13 cellular contexts compared by ENCODE assay signal in the genomic region with DNA sequence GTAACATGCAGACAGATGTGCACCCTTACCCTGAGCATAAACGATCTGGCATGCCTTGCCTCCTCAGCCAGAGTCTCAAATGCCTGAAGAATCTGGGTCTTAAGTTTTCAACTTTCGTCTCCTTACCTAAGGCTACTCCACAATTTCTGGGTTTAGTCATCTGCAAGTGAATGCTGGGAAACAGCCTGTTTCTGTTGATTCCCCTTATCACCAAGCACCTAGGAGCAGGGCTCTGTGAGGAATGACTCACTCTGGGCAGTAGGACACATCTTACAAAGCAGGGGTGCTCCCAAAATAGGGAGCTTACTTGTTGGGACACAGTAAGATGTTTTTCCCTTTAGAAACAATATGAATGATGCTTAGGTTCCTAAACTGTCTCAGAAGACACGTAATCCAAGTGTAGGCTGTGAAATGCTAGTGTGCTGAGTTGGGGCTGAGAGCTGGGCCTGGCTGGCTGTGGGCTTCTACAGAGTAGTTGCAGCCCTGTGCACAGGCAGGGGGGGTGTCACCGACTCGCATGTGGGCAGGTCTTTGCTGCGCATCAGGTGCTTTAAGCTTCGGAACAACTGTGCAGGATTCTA. TPM values are rescaled to one million over a fixed set of nuclear protein-coding genes. Genes with fewer than 3 reads are reported as not detected.
DNase-seq lines count a peak whose midpoint lies in the region; ATAC-seq, FAIRE-seq and TF ChIP-seq lines count a peak whose summit lies in the region.
"Had no signal": no experiment of that assay in that cellular context is flagged by ENCODE, and none has a peak within 500 bp of the region (broad histone marks: within the 10 kb centered on the region; RNA-seq: fewer than 3 reads in every experiment).

No MANE protein-coding gene starts in this region.

- POLR2A ChIA-PET in PC-9 (lab: Charles Lee; ENCODE audit: unreplicated experiment) (interaction anchor here (0.9 to 2.0 kb wide), 4 partner anchors 22 to 70 kb away, joined by 9 to 14 read pairs (median 11); a partner anchor contains a TSS), endothelial cell of umbilical vein (lab: Charles Lee) (no interaction called here)

- no peak overlapping the region for H3K4me3 Mint-ChIP-seq in memory B cell
- H3K4me3 Mint-ChIP-seq: immature natural killer cell had no signal

- no peaks in the 10 kb centered on the region for H3K9me2 ChIP-seq in PC-9 (ENCODE audit: insufficient read depth)

- H3K4me1 Mint-ChIP-seq in memory B cell, result peaks cover 50% of the 10 kb centered on the region

- peaks cover 11% of the 10 kb centered on the region for H3K36me3 Mint-ChIP-seq in memory B cell

- H3K27me3 Mint-ChIP-seq in memory B cell, result no peaks in the 10 kb centered on the region

- peaks cover 8 to 71% (median 37%) of the 10 kb centered on the region in 11 experiments; a peak in 19 of 22 replicates for H3K36me3 ChIP-seq in BLaER1 treated with 17β-estradiol and CSF1 and Interleukin-3, amounts not matched to agents 10 nM and 100 nM
- H3K36me3 ChIP-seq in PC-9 (ENCODE audit: low read depth) (0 out of 2 replicates have a peak, but pooled peaks cover 5% of the 10 kb centered on the region), endothelial cell of umbilical vein (ENCODE audit: control insufficient read depth in 2 of 2, extremely low read depth in 1 of 2, insufficient read depth in 2 of 2, low read length in 2 of 2) (no peaks in the 10 kb centered on the region), kidney (ENCODE audit: control insufficient read depth in 1 of 2, insufficient read depth in 2 of 2, low read length in 2 of 2) (peaks cover 0 to 4% of the 10 kb centered on the region in 2 donors)

- H3K9me1 ChIP-seq in endothelial cell of umbilical vein (replicated peaks; ENCODE audit: control insufficient read depth, extremely low read depth, insufficient read depth, low read length), result no peaks in the 10 kb centered on the region

- CTCF ChIA-PET in PC-9 (lab: Charles Lee) (interaction anchor here (0.5 to 3.5 kb wide), 10 partner anchors 8 to 333 kb away, joined by 3 to 31 read pairs (median 4); a partner anchor contains a TSS), endothelial cell of umbilical vein (lab: Charles Lee) (interaction anchor here (0.6 to 5.4 kb wide), 20 partner anchors 13 to 419 kb away, joined by 3 to 64 read pairs (median 5); a partner anchor contains a TSS)

- peaks cover 31 to 98% (median 59%) of the 10 kb centered on the region in 11 experiments; a peak in 20 of 22 replicates for H4K20me1 ChIP-seq in BLaER1 treated with 17β-estradiol and CSF1 and Interleukin-3, amounts not matched to agents 10 nM and 100 nM
- no peaks in the 10 kb centered on the region for H4K20me1 ChIP-seq in PC-9 (ENCODE audit: insufficient read depth)
- no peaks in the 10 kb centered on the region for H4K20me1 ChIP-seq in endothelial cell of umbilical vein (replicated peaks; ENCODE audit: control insufficient read depth, extremely low read depth, insufficient read depth, low read length)

- no peak for TF ChIP-seq POLR2A in endothelial cell of umbilical vein (IDR thresholded peaks at IDR 0.05; ENCODE audit: low read depth, low read length)

- TF ChIP-seq CTCF in PC-9 (conservative IDR thresholded peaks at IDR 0.05) (no peak), endothelial cell of umbilical vein (IDR thresholded peaks at IDR 0.05; ENCODE audit: extremely low read depth in 1 of 2, insufficient read depth in 1 of 2, low read depth in 1 of 2, low read length in 2 of 2) (no peak), kidney (IDR thresholded peaks at IDR 0.05; ENCODE audit: borderline replicate concordance, extremely low read depth, insufficient read depth) (no peak)

- H2AFZ ChIP-seq in PC-9 (no peak overlapping the region), endothelial cell of umbilical vein (ENCODE audit: low read depth, low read length) (no peak overlapping the region)

- peak; percentile 68 to 99 for DNase-seq in PC-9
- peak; percentile 44 for DNase-seq in endothelial cell of umbilical vein (ENCODE audit: low read depth, low spot score)
- DNase-seq in memory B cell (ENCODE audit: low spot score in 2 of 2), result no peak
- DNase-seq in kidney, result no peak
- DNase-seq in stimulated activated CD4-positive, alpha-beta T cell treated with anti-CD3 and anti-CD28 coated beads, Interleukin-12 subunit alpha, Interleukin-12 subunit beta, amount 100 ng/mL, for 4 hours, result no peak
- no peak for DNase-seq in activated gamma-delta T cell (lab: John Stamatoyannopoulos, UW)
- DNase-seq in GF-D8 (lab: John Stamatoyannopoulos, UW), result no peak
- DNase-seq: activated CD4-positive, CD25-positive, alpha-beta regulatory T cell; activated effector memory CD4-positive, alpha-beta T cell treated with Interleukin-2 at 50 U/mL for 16 hours; C1 segment of cervical spinal cord; immature natural killer cell; NCI-H1417 had no signal

- BruUV-seq in PC-9 (replicated peaks; lab: Mats Ljungman, UMichigan), result no TSS peak
- BruUV-seq in endothelial cell of umbilical vein (replicated peaks; lab: Mats Ljungman, UMichigan), result no TSS peak

- H3K27me3 ChIP-seq in BLaER1 treated with 17β-estradiol and CSF1 and Interleukin-3, amounts not matched to agents 10 nM and 100 nM, result no peaks in the 10 kb centered on the region
- H3K27me3 ChIP-seq in PC-9 (ENCODE audit: insufficient read depth, low read depth) (no peaks in the 10 kb centered on the region), endothelial cell of umbilical vein (ENCODE audit: control insufficient read depth in 2 of 2, insufficient read depth in 2 of 2, low read length in 2 of 2) (no peaks in the 10 kb centered on the region)

- H3K79me2 ChIP-seq in PC-9 (ENCODE audit: low read depth) (peaks cover 65% of the 10 kb centered on the region), endothelial cell of umbilical vein (ENCODE audit: control insufficient read depth, insufficient read depth, low read length) (peaks cover 39% of the 10 kb centered on the region)

- dilution Hi-C loops in endothelial cell of umbilical vein (cut with MboI; ENCODE audit: extremely low pct_ligation_motif_present, low sequenced_read_pairs), result no loop called here

- peak overlapping the region; percentile 71 to 88 (median 79); a peak in 21 of 22 replicates for H3K4me2 ChIP-seq in BLaER1 treated with 17β-estradiol and CSF1 and Interleukin-3, amounts not matched to agents 10 nM and 100 nM
- H3K4me2 ChIP-seq in PC-9 (peak overlapping the region; percentile 80), endothelial cell of umbilical vein (ENCODE audit: insufficient read depth, low read length) (no peak overlapping the region)

- peaks cover 69% of the 10 kb centered on the region for H3F3A ChIP-seq in PC-9 (ENCODE audit: insufficient read depth, low read depth)

- no peak overlapping the region for H3K9ac ChIP-seq in BLaER1 treated with 17β-estradiol and CSF1 and Interleukin-3, amounts not matched to agents 10 nM and 100 nM
- peak overlapping the region; percentile 29 for H3K9ac ChIP-seq in endothelial cell of umbilical vein (replicated peaks; ENCODE audit: extremely low read depth, insufficient read depth, low read length)
- H3K9ac ChIP-seq in kidney (ENCODE audit: low read length in 2 of 2), result peak overlapping the region in 1 of 2 donors; percentile 27

- intact Hi-C loops in PC-9 (cut with micrococcal nuclease; ENCODE audit: unreplicated experiment), result loop anchor here (1.0 to 10.0 kb wide), 7 partner anchors 22 to 548 kb away; a partner anchor contains a TSS
- intact Hi-C loops in endothelial cell of umbilical vein (cut with micrococcal nuclease), result loop anchor here (1.0 to 5.0 kb wide), 2 partner anchors 74 to 154 kb away; no protein-coding TSS in a partner anchor
- intact Hi-C loops in kidney (cut with DNase I), result no loop called here

- peaks cover 59 to 85% (median 79%) of the 10 kb centered on the region in 10 experiments for H3K4me1 ChIP-seq in BLaER1 treated with 17β-estradiol and CSF1 and Interleukin-3, amounts not matched to agents 10 nM and 100 nM
- H3K4me1 ChIP-seq in PC-9 (replicated peaks; ENCODE audit: insufficient read depth) (peaks cover 77% of the 10 kb centered on the region), endothelial cell of umbilical vein (ENCODE audit: control insufficient read depth, extremely low read depth, insufficient read depth, low read length) (peaks cover 49% of the 10 kb centered on the region), kidney (ENCODE audit: control insufficient read depth in 1 of 2, insufficient read depth in 1 of 2, low read depth in 1 of 2, low read length in 2 of 2) (peaks cover 6 to 8% of the 10 kb centered on the region in 2 donors)

- FAIRE-seq in endothelial cell of umbilical vein (lab: Jason Lieb, UNC), result peak; percentile 46
- no peak for FAIRE-seq in kidney (lab: Jason Lieb, UNC)

- H3K27ac Mint-ChIP-seq in memory B cell, result peak overlapping the region; percentile 46

- no peak overlapping the region for H3K4me3 ChIP-seq in BLaER1 treated with 17β-estradiol and CSF1 and Interleukin-3, amounts not matched to agents 10 nM and 100 nM
- H3K4me3 ChIP-seq in PC-9 (peak overlapping the region; percentile 40; the same call in 1 of the 2 replicates), endothelial cell of umbilical vein (replicated peaks in 1 of 3; ENCODE audit: insufficient read depth in 1 of 3, low read depth in 1 of 3, low read length in 3 of 3) (no peak overlapping the region), kidney (ENCODE audit: low read length in 2 of 2) (no peak overlapping the region)

- peak overlapping the region in 3 of 11 experiments; percentile 7 to 76 (median 22); a peak in 2 of 22 replicates for H3K27ac ChIP-seq in BLaER1 treated with 17β-estradiol and CSF1 and Interleukin-3, amounts not matched to agents 10 nM and 100 nM
- H3K27ac ChIP-seq in PC-9 (peak overlapping the region; percentile 96), endothelial cell of umbilical vein (ENCODE audit: insufficient read depth, low read depth, low read length) (peak overlapping the region; percentile 75), kidney (ENCODE audit: low read depth in 2 of 2, low read length in 2 of 2) (peak overlapping the region in 1 of 2 donors; percentile 74)

- H3K9me3 Mint-ChIP-seq in memory B cell, result no peaks in the 10 kb centered on the region
- H3K9me3 Mint-ChIP-seq: immature natural killer cell had no signal

- ATAC-seq in memory B cell (ENCODE audit: low read depth), result no peak

- H3K9me3 ChIP-seq in BLaER1 treated with 17β-estradiol and CSF1 and Interleukin-3, amounts not matched to agents 10 nM and 100 nM (replicated peaks in 1 of 11), result no peaks in the 10 kb centered on the region
- H3K9me3 ChIP-seq in PC-9 (ENCODE audit: insufficient read depth, low read depth), result no peaks in the 10 kb centered on the region
- no peaks in the 10 kb centered on the region for H3K9me3 ChIP-seq in endothelial cell of umbilical vein (replicated peaks; ENCODE audit: control insufficient read depth, insufficient read depth, low read length)
- no peaks in the 10 kb centered on the region for H3K9me3 ChIP-seq in kidney (ENCODE audit: control insufficient read depth in 1 of 2, low read length in 2 of 2)

RNA-seq across cellular contexts. Expression of a gene that starts 58.0 kb away (rescaled TPM):
- total RNA-seq in PC-9 (2021), result 256 and 279 TPM in 2 replicates
- 173 and 188 TPM in 2 replicates for total RNA-seq in endothelial cell of umbilical vein
- 67.8 and 79.8 TPM in 2 replicates for polyA plus RNA-seq in endothelial cell of umbilical vein
- polyA plus RNA-seq in endothelial cell of umbilical vein (2011; cell fraction: cytosol; rRNA removed), result 145 and 148 TPM in 2 replicates
- polyA plus RNA-seq in endothelial cell of umbilical vein (2011; cell fraction: nucleus; rRNA removed), result 55.4 and 61.0 TPM in 2 replicates
- polyA plus RNA-seq in endothelial cell of umbilical vein (2012), result 122 and 159 TPM in 2 replicates
- polyA minus RNA-seq in endothelial cell of umbilical vein, result 59.3 and 62.1 TPM in 2 replicates
- 55.1 TPM for polyA minus RNA-seq in endothelial cell of umbilical vein (2011; cell fraction: cytosol; rRNA and poly(A)+ RNA removed)
- polyA minus RNA-seq in endothelial cell of umbilical vein (2011; cell fraction: nucleus; rRNA and poly(A)+ RNA removed), result 38.2 and 39.1 TPM in 2 replicates
- 133 TPM for total RNA-seq in kidney
- polyA plus RNA-seq in kidney (ENCODE audit: insufficient read depth, low read depth, low replicate concordance), result 123 TPM

Comparison
In these comparisons a context has a peak if more than half of its experiments do, and no peak if none do; other contexts are left out.
1. DNase-seq: peak in PC-9 (2 of 2) and endothelial cell of umbilical vein (single experiment); none in memory B cell (0 of 2), kidney (single experiment), stimulated activated CD4-positive, alpha-beta T cell treated with anti-CD3 and anti-CD28 coated beads, Interleukin-12 subunit alpha, Interleukin-12 subunit beta, amount 100 ng/mL, for 4 hours (single experiment), activated gamma-delta T cell (single experiment) and GF-D8 (single experiment).